Comparison of ENCODE assay signal across 1 cellular context in genomic region chr2:9112079-9112721, GRCh38.
TF ChIP-seq lines count a peak whose summit lies in the region.

No MANE protein-coding gene starts in this region.

TF ChIP-seq in HepG2, 621 proteins besides CTCF, POLR2A, EP300 and RAD21 (continued from another document):
- no peak for TF ChIP-seq RNF219 (CRISPR knock-in tag; IDR thresholded peaks at IDR 0.05)
- TF ChIP-seq ZNF616 (CRISPR knock-in tag; IDR thresholded peaks at IDR 0.05; ENCODE audit: low read depth) = no peak
- TF ChIP-seq SIN3A (IDR thresholded peaks at IDR 0.05; ENCODE audit: borderline replicate concordance, low read depth, low read length) = no peak
- TF ChIP-seq GATAD2A (CRISPR knock-in tag; IDR thresholded peaks at IDR 0.05) = peak; percentile 14; the same call in 1 of the 2 replicates
- TF ChIP-seq AFF4 (CRISPR knock-in tag; IDR thresholded peaks at IDR 0.05) = no peak
- TF ChIP-seq HMGA1 (CRISPR knock-in tag; conservative IDR thresholded peaks at IDR 0.05) = no peak
- no peak for TF ChIP-seq NFAT5 (CRISPR knock-in tag; IDR thresholded peaks at IDR 0.05)
- TF ChIP-seq ZNF646 (CRISPR knock-in tag; IDR thresholded peaks at IDR 0.05) = 0 out of 2 replicates have a peak, but pooled peaks have one; percentile 19
